In genomic region chr1:58993403-58993802, GRCh38 we compare ENCODE assay signal across 33 cellular contexts.
"Had no signal": no experiment of that assay in that cellular context is flagged by ENCODE, and none has a peak within 500 bp of the region (broad histone marks: within the 10 kb centered on the region; RNA-seq: fewer than 3 reads in every experiment).

No MANE protein-coding gene starts in this region.

- H3K4me3 ChIP-seq: adrenal gland, ascending aorta, cardiac muscle cell had no signal

- H3K27ac ChIP-seq: adrenal gland, ascending aorta, cardiac muscle cell, VCaP had no signal

- FAIRE-seq: bronchial epithelial cell, TTC549 had no signal

- ATAC-seq: activated CD8-positive, alpha-beta T cell treated with anti-CD3 and anti-CD28 coated beads for 36 hours; activated naive CD4-positive, alpha-beta T cell treated with anti-CD3 and anti-CD28 coated beads, Interleukin-2, amount 50 U/mL, for 72 hours; activated T-cell treated with anti-CD3 and anti-CD28 coated beads, Interleukin-2, amount 50 U/mL, for 4 hours; activated T-cell treated with anti-CD3 and anti-CD28 coated beads, Interleukin-2, amount 50 U/mL, for 72 hours had no signal

- H3K27me3 ChIP-seq: adrenal gland, ascending aorta had no signal

- H3K4me1 ChIP-seq: adrenal gland, ascending aorta had no signal

- DNase-seq: activated B cell treated with CpG ODN at 0.5 μM for 24 hours; activated CD4-positive, alpha-beta memory T cell treated with anti-CD3 and anti-CD28 coated beads for 36 hours; activated CD4-positive, alpha-beta T cell treated with anti-CD3 and anti-CD28 coated beads for 4 hours; activated CD4-positive, alpha-beta T cell treated with anti-CD3 and anti-CD28 coated beads, Interleukin-2, amount 10 ng/mL, durations not matched to agents 24 days and 14 days; activated CD4-positive, alpha-beta T cell treated with anti-CD3 and anti-CD28 coated beads, Interleukin-2, amount 50 U/mL, for 1 hour; activated CD4-positive, alpha-beta T cell treated with anti-CD3 and anti-CD28 coated beads, Interleukin-2, amount 50 U/mL, for 4 hours; activated CD4-positive, CD25-positive, alpha-beta regulatory T cell treated with anti-CD3 and anti-CD28 coated beads, Interleukin-2, amount 50 U/mL, for 72 hours; activated CD8-positive, alpha-beta memory T cell treated with anti-CD3 and anti-CD28 coated beads, Interleukin-2, amount 50 U/mL, for 4 hours; activated CD8-positive, alpha-beta T cell treated with anti-CD3 and anti-CD28 coated beads for 36 hours; activated effector memory CD4-positive, alpha-beta T cell treated with anti-CD3 and anti-CD28 coated beads, Interleukin-2, amount 50 U/mL, for 16 hours; activated gamma-delta T cell treated with Interleukin-2 at 50 U/mL for 16 hours; activated naive CD4-positive, alpha-beta T cell; activated naive CD4-positive, alpha-beta T cell treated with anti-CD3 and anti-CD28 coated beads for 36 hours; activated naive CD4-positive, alpha-beta T cell treated with anti-CD3 and anti-CD28 coated beads, Interleukin-2, amount 50 U/mL, for 16 hours; activated naive CD8-positive, alpha-beta T cell treated with anti-CD3 and anti-CD28 coated beads for 36 hours; activated T-cell treated with anti-CD3 and anti-CD28 coated beads for 4 hours; activated T-cell treated with anti-CD3 and anti-CD28 coated beads, Interleukin-2, amount 50 U/mL, for 1 hour; activated T-cell treated with anti-CD3 and anti-CD28 coated beads, Interleukin-2, amount 50 U/mL, for 4 hours; activated T-cell treated with anti-CD3 and anti-CD28 coated beads, Interleukin-2, amount 50 U/mL, for 72 hours; amygdala; anterior cingulate cortex; caudate nucleus; cerebellar nuclear complex; T-helper 1 cell; T-helper 2 cell; T-helper 9 cell had no signal

- H3K36me3 ChIP-seq: adrenal gland, ascending aorta, cardiac muscle cell had no signal

- H3K9me3 ChIP-seq: adrenal gland, ascending aorta had no signal
